ENCODE assay signal across 17 cellular contexts in genomic region chr2:138180691-138181386, GRCh38.
A peak's percentile ranks its signal among the peaks of the same experiment; 100 is the strongest.
DNase-seq lines count a peak whose midpoint lies in the region; ATAC-seq and TF ChIP-seq lines count a peak whose summit lies in the region.
"Had no signal": no experiment of that assay in that cellular context is flagged by ENCODE, and none has a peak within 500 bp of the region (broad histone marks: within the 10 kb centered on the region; RNA-seq: fewer than 3 reads in every experiment).

No MANE protein-coding gene starts in this region.

- no peaks in the 10 kb centered on the region for H3K23me2 ChIP-seq in H9 (ENCODE audit: insufficient read length, low read depth, low read length, poor library complexity, severe bottlenecking)

- H2AK5ac ChIP-seq in H9 (ENCODE audit: insufficient read length, low read length): no peak overlapping the region

- no peak overlapping the region for H3K56ac ChIP-seq in H9 (ENCODE audit: insufficient read length, low read depth, low read length)

- H4K5ac ChIP-seq in H9 (ENCODE audit: insufficient read length, low read depth, low read length): no peak overlapping the region

- H2BK12ac ChIP-seq in H9 (ENCODE audit: insufficient read length, low read depth, low read length): no peak overlapping the region

- H2BK15ac ChIP-seq in H9 (ENCODE audit: low read depth, low read length): no peak overlapping the region

- H4K20me1 ChIP-seq in H9 (ENCODE audit: control insufficient read depth, insufficient read depth, insufficient read length): no peaks in the 10 kb centered on the region

- H3K4me3 Mint-ChIP-seq in H9: no peak overlapping the region
- H3K4me3 Mint-ChIP-seq: activated CD4-positive, alpha-beta T cell treated with anti-CD3 and anti-CD28 coated beads for 36 hours; activated naive CD4-positive, alpha-beta T cell treated with anti-CD3 and anti-CD28 coated beads, Interleukin-2, amount 50 U/mL, for 24 hours; naive B cell had no signal

- peak; percentile 7 for DNase-seq in ACHN
- DNase-seq in H9: no peak
- no peak for DNase-seq in fibroblast of villous mesenchyme (ENCODE audit: low read depth)
- no peak for DNase-seq in activated effector memory CD4-positive, alpha-beta T cell treated with anti-CD3 and anti-CD28 coated beads, Interleukin-2, amount 50 U/mL, for 16 hours
- DNase-seq in AG20443 (ENCODE audit: low spot score): no peak
- DNase-seq in NCI-H1436 treated with DMSO at 0.1 percent for 48 hours (lab: John Stamatoyannopoulos, UW): no peak
- DNase-seq: activated CD4-positive, alpha-beta T cell treated with anti-CD3 and anti-CD28 coated beads for 36 hours; activated CD8-positive, alpha-beta memory T cell treated with anti-CD3 and anti-CD28 coated beads, Interleukin-2, amount 50 U/mL, for 48 hours; effector CD8-positive, alpha-beta T cell; left ventricle myocardium inferior; naive B cell; NCI-H2171 treated with DMSO at 0.1 percent for 48 hours; SHP77 treated with DMSO at 0.1 percent for 48 hours; T-helper 9 cell had no signal

- in situ Hi-C loops in ACHN (cut with HindIII; ENCODE audit: low pct_ligation_motif_present, low pct_unique_long_range_greater_than_20kb, low sequenced_read_pairs): no loop called here

- no peak overlapping the region for H3K27ac Mint-ChIP-seq in H9
- H3K27ac Mint-ChIP-seq: activated CD4-positive, alpha-beta T cell treated with anti-CD3 and anti-CD28 coated beads for 36 hours; activated naive CD4-positive, alpha-beta T cell treated with anti-CD3 and anti-CD28 coated beads, Interleukin-2, amount 50 U/mL, for 24 hours; naive B cell had no signal

- no peaks in the 10 kb centered on the region for H3K36me3 Mint-ChIP-seq in H9 (ENCODE audit: insufficient read depth in 1 of 3, low read depth in 3 of 3)
- H3K36me3 Mint-ChIP-seq: activated naive CD4-positive, alpha-beta T cell treated with anti-CD3 and anti-CD28 coated beads, Interleukin-2, amount 50 U/mL, for 24 hours; naive B cell had no signal

- no peaks in the 10 kb centered on the region for H3K9me3 ChIP-seq in H9 (ENCODE audit: control insufficient read depth, low read depth, low read length)
- H3K9me3 ChIP-seq: left ventricle myocardium inferior had no signal

- no peak overlapping the region for H2BK5ac ChIP-seq in H9 (ENCODE audit: insufficient read length, low read length)

- no peak overlapping the region for H3K4me2 ChIP-seq in H9 (ENCODE audit: insufficient read depth, insufficient read length, low read length)

- H2AFZ ChIP-seq in H9 (ENCODE audit: low read length): no peak overlapping the region

- no peaks in the 10 kb centered on the region for H3K9me3 Mint-ChIP-seq in H9
- H3K9me3 Mint-ChIP-seq: activated naive CD4-positive, alpha-beta T cell treated with anti-CD3 and anti-CD28 coated beads, Interleukin-2, amount 50 U/mL, for 24 hours; naive B cell had no signal

- no peak overlapping the region for H3K4ac ChIP-seq in H9 (ENCODE audit: low read depth, low read length)

- no peak overlapping the region for H2BK120ac ChIP-seq in H9 (ENCODE audit: low read depth, low read length, poor library complexity, severe bottlenecking)

- peaks cover 8% of the 10 kb centered on the region; the same call in 1 of the 2 replicates for H3K4me1 ChIP-seq in H9 (ENCODE audit: insufficient read depth, low read length)

- no peaks in the 10 kb centered on the region for H3K79me2 ChIP-seq in H9 (ENCODE audit: insufficient read depth, low read length)

- H3K27me3 Mint-ChIP-seq in H9 (ENCODE audit: low read depth): no peaks in the 10 kb centered on the region
- H3K27me3 Mint-ChIP-seq: activated CD4-positive, alpha-beta T cell treated with anti-CD3 and anti-CD28 coated beads for 36 hours; activated naive CD4-positive, alpha-beta T cell treated with anti-CD3 and anti-CD28 coated beads, Interleukin-2, amount 50 U/mL, for 24 hours; naive B cell had no signal

- H2BK20ac ChIP-seq in H9 (ENCODE audit: low read depth, low read length, poor library complexity, severe bottlenecking): no peak overlapping the region

- H3K14ac ChIP-seq in H9 (ENCODE audit: insufficient read depth, low read length): no peak overlapping the region

- ATAC-seq in SK-N-SH treated with all-trans-retinoic acid at 6 μM for 48 hours (peak; percentile 63), HG03469 (IDR thresholded peaks at IDR 0.05; ENCODE audit: unreplicated experiment) (no peak)
- ATAC-seq: activated CD4-positive, alpha-beta T cell treated with anti-CD3 and anti-CD28 coated beads for 36 hours had no signal

- H3K18ac ChIP-seq in H9 (ENCODE audit: insufficient read length, low read depth, low read length): no peak overlapping the region

- H3K9ac ChIP-seq in H9 (ENCODE audit: extremely low read depth, insufficient read length, low read length): no peak overlapping the region

- no peaks in the 10 kb centered on the region for H3K27me3 ChIP-seq in H9 (ENCODE audit: insufficient read depth, low read length)

- peak; percentile 54 for TF ChIP-seq CTCF in H9 (conservative IDR thresholded peaks at IDR 0.05)
- peak; percentile 13 for TF ChIP-seq CTCF in fibroblast of villous mesenchyme (IDR thresholded peaks at IDR 0.05; ENCODE audit: insufficient read depth, low read depth, low read length)

- H3K4me1 Mint-ChIP-seq in H9: peaks cover 31 to 34% of the 10 kb centered on the region in 2 experiments
- H3K4me1 Mint-ChIP-seq: activated CD4-positive, alpha-beta T cell treated with anti-CD3 and anti-CD28 coated beads for 36 hours; activated naive CD4-positive, alpha-beta T cell treated with anti-CD3 and anti-CD28 coated beads, Interleukin-2, amount 50 U/mL, for 24 hours; naive B cell had no signal

- H3K23ac ChIP-seq in H9 (ENCODE audit: insufficient read length, low read depth, low read length): no peak overlapping the region

- H4K91ac ChIP-seq in H9 (ENCODE audit: insufficient read length, low read depth, low read length): no peak overlapping the region

- no peak overlapping the region for H3K4me3 ChIP-seq in fibroblast of villous mesenchyme (ENCODE audit: low read depth, low read length)
- H3K4me3 ChIP-seq: left ventricle myocardium inferior had no signal

- no peak overlapping the region for H3T11ph ChIP-seq in H9 (ENCODE audit: low read length)

- H4K8ac ChIP-seq in H9 (replicated peaks; ENCODE audit: insufficient read length, low read depth, low read length): no peak overlapping the region

- no peak overlapping the region for H3K27ac ChIP-seq in H9 (ENCODE audit: insufficient read length, low read depth, low read length)
- H3K27ac ChIP-seq: left ventricle myocardium inferior had no signal

- H3K79me1 ChIP-seq in H9 (ENCODE audit: insufficient read depth, low read depth, low read length, poor library complexity, severe bottlenecking): no peaks in the 10 kb centered on the region

TF ChIP-seq in SK-N-SH treated with all-trans-retinoic acid at 6 μM for 48 hours, 23 proteins besides CTCF, POLR2A, EP300 and RAD21:
- no peak for TF ChIP-seq OSR1 (CRISPR knock-in tag; IDR thresholded peaks at IDR 0.05)
- no peak for TF ChIP-seq CSDC2 (CRISPR knock-in tag; IDR thresholded peaks at IDR 0.05)
- TF ChIP-seq RARB (CRISPR knock-in tag; IDR thresholded peaks at IDR 0.05): no peak
- no peak for TF ChIP-seq TSHZ2 (CRISPR knock-in tag; IDR thresholded peaks at IDR 0.05)
- TF ChIP-seq ZFP3 (CRISPR knock-in tag; IDR thresholded peaks at IDR 0.05): no peak
- no peak for TF ChIP-seq ZC3H10 (CRISPR knock-in tag; IDR thresholded peaks at IDR 0.05)
